1 cellular context compared by ENCODE assay signal in genomic region chr3:126737527-126737926, GRCh38.
TF ChIP-seq lines count a peak whose summit lies in the region.

No MANE protein-coding gene starts in this region.

TF ChIP-seq in HepG2, 621 proteins besides CTCF, POLR2A, EP300 and RAD21:
- TF ChIP-seq ZNF34 (CRISPR knock-in tag; IDR thresholded peaks at IDR 0.05; ENCODE audit: borderline replicate concordance), result no peak
- no peak for TF ChIP-seq GATAD1 (CRISPR knock-in tag; IDR thresholded peaks at IDR 0.05)
- TF ChIP-seq THAP8 (CRISPR knock-in tag; IDR thresholded peaks at IDR 0.05; ENCODE audit: borderline replicate concordance), result no peak
- TF ChIP-seq AHR (CRISPR knock-in tag; IDR thresholded peaks at IDR 0.05), result no peak
- no peak for TF ChIP-seq THYN1 (CRISPR knock-in tag; IDR thresholded peaks at IDR 0.05; ENCODE audit: borderline replicate concordance, low read depth)
- TF ChIP-seq SP4 (CRISPR knock-in tag; IDR thresholded peaks at IDR 0.05), result no peak
- no peak for TF ChIP-seq NFIB (CRISPR knock-in tag; IDR thresholded peaks at IDR 0.05; ENCODE audit: borderline replicate concordance)
- no peak for TF ChIP-seq SMAD1 (CRISPR knock-in tag; IDR thresholded peaks at IDR 0.05; ENCODE audit: borderline replicate concordance, low read depth)
- no peak for TF ChIP-seq ZNF3 (CRISPR knock-in tag; IDR thresholded peaks at IDR 0.05)
- TF ChIP-seq HDAC2 (CRISPR knock-in tag; IDR thresholded peaks at IDR 0.05), result no peak
- no peak for TF ChIP-seq RORA (CRISPR knock-in tag; IDR thresholded peaks at IDR 0.05)
- TF ChIP-seq MBD4 (IDR thresholded peaks at IDR 0.05; ENCODE audit: borderline replicate concordance, low read length), result no peak
- no peak for TF ChIP-seq SETDB1 (CRISPR knock-in tag; IDR thresholded peaks at IDR 0.05; ENCODE audit: borderline replicate concordance)
- TF ChIP-seq ZFYVE20 (CRISPR knock-in tag; IDR thresholded peaks at IDR 0.05; ENCODE audit: borderline replicate concordance, low read depth), result no peak
- TF ChIP-seq MXI1 (IDR thresholded peaks at IDR 0.05; ENCODE audit: borderline replicate concordance, low read depth, low read length), result no peak
TF ChIP-seq in HepG2: peak in this region for 0.
